ENCODE assay signal across 1 cellular context in the genomic region with DNA sequence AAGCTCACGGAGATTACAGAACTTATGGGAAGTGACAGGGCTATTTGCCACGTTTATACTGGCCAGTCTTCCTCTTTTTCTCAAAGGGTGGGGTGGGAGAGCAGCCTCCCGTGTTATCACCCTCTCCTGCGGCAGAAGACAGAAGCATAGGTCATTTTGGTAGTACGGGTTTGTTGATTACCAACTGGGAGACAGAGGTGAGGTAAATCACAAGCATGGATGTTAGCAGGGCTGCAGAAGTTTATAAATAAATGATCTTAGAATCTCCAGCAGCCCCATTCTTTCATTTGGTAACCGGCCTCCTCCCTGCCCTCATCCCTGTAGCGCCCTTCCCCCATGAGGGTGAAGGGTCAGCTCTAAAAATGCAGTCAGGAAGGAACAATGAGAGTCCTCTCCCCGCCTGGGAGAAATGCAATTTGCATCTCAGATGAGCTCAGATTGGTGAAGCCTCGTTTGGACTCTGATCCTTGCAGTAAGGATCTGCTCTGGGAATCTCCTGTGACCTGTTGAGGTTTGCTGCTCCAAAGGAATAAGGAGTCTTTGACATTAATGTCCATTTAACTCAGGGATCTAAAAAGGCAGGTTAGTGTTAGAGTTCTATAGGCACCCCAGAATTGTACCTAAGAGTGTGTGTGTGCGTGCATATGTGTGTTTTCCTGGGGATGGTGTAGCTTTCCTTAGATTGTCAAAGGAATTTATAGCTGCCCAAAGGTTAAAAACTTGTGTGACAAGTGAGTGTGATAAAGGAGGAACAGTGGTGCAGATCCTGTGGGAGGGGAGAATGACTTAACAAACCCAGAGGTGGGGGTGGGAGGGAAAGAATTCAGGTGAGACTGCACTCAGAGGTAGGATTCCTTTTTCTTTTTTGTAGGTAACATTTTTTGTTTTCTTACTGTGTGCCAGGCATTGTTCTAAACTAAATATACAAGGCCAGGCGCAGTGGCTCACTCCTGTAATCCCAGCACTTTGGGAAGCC.
TF ChIP-seq lines count a peak whose summit lies in the region.

No MANE protein-coding gene starts in this region.

TF ChIP-seq in HepG2, 621 proteins besides CTCF, POLR2A, EP300 and RAD21 (continued from another document and continues in another):
- TF ChIP-seq, protein P1, sequence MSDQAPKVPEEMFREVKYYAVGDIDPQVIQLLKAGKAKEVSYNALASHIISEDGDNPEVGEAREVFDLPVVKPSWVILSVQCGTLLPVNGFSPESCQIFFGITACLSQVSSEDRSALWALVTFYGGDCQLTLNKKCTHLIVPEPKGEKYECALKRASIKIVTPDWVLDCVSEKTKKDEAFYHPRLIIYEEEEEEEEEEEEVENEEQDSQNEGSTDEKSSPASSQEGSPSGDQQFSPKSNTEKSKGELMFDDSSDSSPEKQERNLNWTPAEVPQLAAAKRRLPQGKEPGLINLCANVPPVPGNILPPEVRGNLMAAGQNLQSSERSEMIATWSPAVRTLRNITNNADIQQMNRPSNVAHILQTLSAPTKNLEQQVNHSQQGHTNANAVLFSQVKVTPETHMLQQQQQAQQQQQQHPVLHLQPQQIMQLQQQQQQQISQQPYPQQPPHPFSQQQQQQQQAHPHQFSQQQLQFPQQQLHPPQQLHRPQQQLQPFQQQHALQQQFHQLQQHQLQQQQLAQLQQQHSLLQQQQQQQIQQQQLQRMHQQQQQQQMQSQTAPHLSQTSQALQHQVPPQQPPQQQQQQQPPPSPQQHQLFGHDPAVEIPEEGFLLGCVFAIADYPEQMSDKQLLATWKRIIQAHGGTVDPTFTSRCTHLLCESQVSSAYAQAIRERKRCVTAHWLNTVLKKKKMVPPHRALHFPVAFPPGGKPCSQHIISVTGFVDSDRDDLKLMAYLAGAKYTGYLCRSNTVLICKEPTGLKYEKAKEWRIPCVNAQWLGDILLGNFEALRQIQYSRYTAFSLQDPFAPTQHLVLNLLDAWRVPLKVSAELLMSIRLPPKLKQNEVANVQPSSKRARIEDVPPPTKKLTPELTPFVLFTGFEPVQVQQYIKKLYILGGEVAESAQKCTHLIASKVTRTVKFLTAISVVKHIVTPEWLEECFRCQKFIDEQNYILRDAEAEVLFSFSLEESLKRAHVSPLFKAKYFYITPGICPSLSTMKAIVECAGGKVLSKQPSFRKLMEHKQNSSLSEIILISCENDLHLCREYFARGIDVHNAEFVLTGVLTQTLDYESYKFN (CRISPR knock-in tag; conservative IDR thresholded peaks at IDR 0.05) = peak; percentile 51
- no peak for TF ChIP-seq ZNF235 (CRISPR knock-in tag; IDR thresholded peaks at IDR 0.05; ENCODE audit: borderline replicate concordance)
- TF ChIP-seq DNMT3B (CRISPR knock-in tag; conservative IDR thresholded peaks at IDR 0.05) = no peak
- no peak for TF ChIP-seq SCMH1 (CRISPR knock-in tag; IDR thresholded peaks at IDR 0.05; ENCODE audit: borderline replicate concordance)
- TF ChIP-seq ZMYM3 (CRISPR knock-in tag; IDR thresholded peaks at IDR 0.05) = no peak
- TF ChIP-seq FOSL2 (CRISPR knock-in tag; IDR thresholded peaks at IDR 0.05) = no peak
- no peak for TF ChIP-seq FIP1L1 (IDR thresholded peaks at IDR 0.05; ENCODE audit: borderline replicate concordance, insufficient read depth, low read depth, low read length)
- TF ChIP-seq ZIK1 (CRISPR knock-in tag; IDR thresholded peaks at IDR 0.05; ENCODE audit: borderline replicate concordance, low read depth) = no peak
- no peak for TF ChIP-seq ZNF841 (CRISPR knock-in tag; IDR thresholded peaks at IDR 0.05; ENCODE audit: borderline replicate concordance)
- no peak for TF ChIP-seq HOXA3 (CRISPR knock-in tag; IDR thresholded peaks at IDR 0.05)
- no peak for TF ChIP-seq SRF (IDR thresholded peaks at IDR 0.05; ENCODE audit: low read depth, low read length)
- no peak for TF ChIP-seq ZNF121 (CRISPR knock-in tag; IDR thresholded peaks at IDR 0.05)
- TF ChIP-seq HOXA9 (CRISPR knock-in tag; IDR thresholded peaks at IDR 0.05; ENCODE audit: borderline replicate concordance) = no peak
- TF ChIP-seq, protein P2, sequence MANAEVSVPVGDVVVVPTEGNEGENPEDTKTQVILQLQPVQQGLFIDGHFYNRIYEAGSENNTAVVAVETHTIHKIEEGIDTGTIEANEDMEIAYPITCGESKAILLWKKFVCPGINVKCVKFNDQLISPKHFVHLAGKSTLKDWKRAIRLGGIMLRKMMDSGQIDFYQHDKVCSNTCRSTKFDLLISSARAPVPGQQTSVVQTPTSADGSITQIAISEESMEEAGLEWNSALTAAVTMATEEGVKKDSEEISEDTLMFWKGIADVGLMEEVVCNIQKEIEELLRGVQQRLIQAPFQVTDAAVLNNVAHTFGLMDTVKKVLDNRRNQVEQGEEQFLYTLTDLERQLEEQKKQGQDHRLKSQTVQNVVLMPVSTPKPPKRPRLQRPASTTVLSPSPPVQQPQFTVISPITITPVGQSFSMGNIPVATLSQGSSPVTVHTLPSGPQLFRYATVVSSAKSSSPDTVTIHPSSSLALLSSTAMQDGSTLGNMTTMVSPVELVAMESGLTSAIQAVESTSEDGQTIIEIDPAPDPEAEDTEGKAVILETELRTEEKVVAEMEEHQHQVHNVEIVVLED (CRISPR knock-in tag; IDR thresholded peaks at IDR 0.05; ENCODE audit: borderline replicate concordance) = peak; percentile 33; the same call in 1 of the 2 replicates
- no peak for TF ChIP-seq RCOR2 (CRISPR knock-in tag; IDR thresholded peaks at IDR 0.05)
- no peak for TF ChIP-seq GATA4 (IDR thresholded peaks at IDR 0.05; ENCODE audit: borderline replicate concordance, low read depth)
- no peak for TF ChIP-seq TMF1 (CRISPR knock-in tag; IDR thresholded peaks at IDR 0.05; ENCODE audit: low read depth)
- TF ChIP-seq, protein P3, sequence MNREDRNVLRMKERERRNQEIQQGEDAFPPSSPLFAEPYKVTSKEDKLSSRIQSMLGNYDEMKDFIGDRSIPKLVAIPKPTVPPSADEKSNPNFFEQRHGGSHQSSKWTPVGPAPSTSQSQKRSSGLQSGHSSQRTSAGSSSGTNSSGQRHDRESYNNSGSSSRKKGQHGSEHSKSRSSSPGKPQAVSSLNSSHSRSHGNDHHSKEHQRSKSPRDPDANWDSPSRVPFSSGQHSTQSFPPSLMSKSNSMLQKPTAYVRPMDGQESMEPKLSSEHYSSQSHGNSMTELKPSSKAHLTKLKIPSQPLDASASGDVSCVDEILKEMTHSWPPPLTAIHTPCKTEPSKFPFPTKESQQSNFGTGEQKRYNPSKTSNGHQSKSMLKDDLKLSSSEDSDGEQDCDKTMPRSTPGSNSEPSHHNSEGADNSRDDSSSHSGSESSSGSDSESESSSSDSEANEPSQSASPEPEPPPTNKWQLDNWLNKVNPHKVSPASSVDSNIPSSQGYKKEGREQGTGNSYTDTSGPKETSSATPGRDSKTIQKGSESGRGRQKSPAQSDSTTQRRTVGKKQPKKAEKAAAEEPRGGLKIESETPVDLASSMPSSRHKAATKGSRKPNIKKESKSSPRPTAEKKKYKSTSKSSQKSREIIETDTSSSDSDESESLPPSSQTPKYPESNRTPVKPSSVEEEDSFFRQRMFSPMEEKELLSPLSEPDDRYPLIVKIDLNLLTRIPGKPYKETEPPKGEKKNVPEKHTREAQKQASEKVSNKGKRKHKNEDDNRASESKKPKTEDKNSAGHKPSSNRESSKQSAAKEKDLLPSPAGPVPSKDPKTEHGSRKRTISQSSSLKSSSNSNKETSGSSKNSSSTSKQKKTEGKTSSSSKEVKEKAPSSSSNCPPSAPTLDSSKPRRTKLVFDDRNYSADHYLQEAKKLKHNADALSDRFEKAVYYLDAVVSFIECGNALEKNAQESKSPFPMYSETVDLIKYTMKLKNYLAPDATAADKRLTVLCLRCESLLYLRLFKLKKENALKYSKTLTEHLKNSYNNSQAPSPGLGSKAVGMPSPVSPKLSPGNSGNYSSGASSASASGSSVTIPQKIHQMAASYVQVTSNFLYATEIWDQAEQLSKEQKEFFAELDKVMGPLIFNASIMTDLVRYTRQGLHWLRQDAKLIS (CRISPR knock-in tag; IDR thresholded peaks at IDR 0.05) = no peak
- no peak for TF ChIP-seq FOXA1 (IDR thresholded peaks at IDR 0.05)
- TF ChIP-seq FOXA1 (CRISPR knock-in tag; IDR thresholded peaks at IDR 0.05) = no peak
- no peak for TF ChIP-seq ZNF678 (CRISPR knock-in tag; IDR thresholded peaks at IDR 0.05)
- TF ChIP-seq NR2C2 (CRISPR knock-in tag; IDR thresholded peaks at IDR 0.05; ENCODE audit: borderline replicate concordance) = 0 out of 2 replicates have a peak, but pooled peaks have one; percentile 30
- TF ChIP-seq, protein P4, sequence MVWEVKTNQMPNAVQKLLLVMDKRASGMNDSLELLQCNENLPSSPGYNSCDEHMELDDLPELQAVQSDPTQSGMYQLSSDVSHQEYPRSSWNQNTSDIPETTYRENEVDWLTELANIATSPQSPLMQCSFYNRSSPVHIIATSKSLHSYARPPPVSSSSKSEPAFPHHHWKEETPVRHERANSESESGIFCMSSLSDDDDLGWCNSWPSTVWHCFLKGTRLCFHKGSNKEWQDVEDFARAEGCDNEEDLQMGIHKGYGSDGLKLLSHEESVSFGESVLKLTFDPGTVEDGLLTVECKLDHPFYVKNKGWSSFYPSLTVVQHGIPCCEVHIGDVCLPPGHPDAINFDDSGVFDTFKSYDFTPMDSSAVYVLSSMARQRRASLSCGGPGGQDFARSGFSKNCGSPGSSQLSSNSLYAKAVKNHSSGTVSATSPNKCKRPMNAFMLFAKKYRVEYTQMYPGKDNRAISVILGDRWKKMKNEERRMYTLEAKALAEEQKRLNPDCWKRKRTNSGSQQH (CRISPR knock-in tag; IDR thresholded peaks at IDR 0.05; ENCODE audit: low read depth) = no peak
- 0 out of 2 replicates have a peak, but pooled peaks have one; percentile 27 for TF ChIP-seq CEBPG (CRISPR knock-in tag; IDR thresholded peaks at IDR 0.05)
- peak; percentile 70; the same call in 1 of the 2 replicates for TF ChIP-seq RXRA (CRISPR knock-in tag; IDR thresholded peaks at IDR 0.05)
- no peak for TF ChIP-seq FOXO1 (CRISPR knock-in tag; IDR thresholded peaks at IDR 0.05)
- TF ChIP-seq CHCHD3 (CRISPR knock-in tag; IDR thresholded peaks at IDR 0.05) = no peak
- peak; percentile 33 for TF ChIP-seq RARA (CRISPR knock-in tag; IDR thresholded peaks at IDR 0.05)
- TF ChIP-seq, protein P5, sequence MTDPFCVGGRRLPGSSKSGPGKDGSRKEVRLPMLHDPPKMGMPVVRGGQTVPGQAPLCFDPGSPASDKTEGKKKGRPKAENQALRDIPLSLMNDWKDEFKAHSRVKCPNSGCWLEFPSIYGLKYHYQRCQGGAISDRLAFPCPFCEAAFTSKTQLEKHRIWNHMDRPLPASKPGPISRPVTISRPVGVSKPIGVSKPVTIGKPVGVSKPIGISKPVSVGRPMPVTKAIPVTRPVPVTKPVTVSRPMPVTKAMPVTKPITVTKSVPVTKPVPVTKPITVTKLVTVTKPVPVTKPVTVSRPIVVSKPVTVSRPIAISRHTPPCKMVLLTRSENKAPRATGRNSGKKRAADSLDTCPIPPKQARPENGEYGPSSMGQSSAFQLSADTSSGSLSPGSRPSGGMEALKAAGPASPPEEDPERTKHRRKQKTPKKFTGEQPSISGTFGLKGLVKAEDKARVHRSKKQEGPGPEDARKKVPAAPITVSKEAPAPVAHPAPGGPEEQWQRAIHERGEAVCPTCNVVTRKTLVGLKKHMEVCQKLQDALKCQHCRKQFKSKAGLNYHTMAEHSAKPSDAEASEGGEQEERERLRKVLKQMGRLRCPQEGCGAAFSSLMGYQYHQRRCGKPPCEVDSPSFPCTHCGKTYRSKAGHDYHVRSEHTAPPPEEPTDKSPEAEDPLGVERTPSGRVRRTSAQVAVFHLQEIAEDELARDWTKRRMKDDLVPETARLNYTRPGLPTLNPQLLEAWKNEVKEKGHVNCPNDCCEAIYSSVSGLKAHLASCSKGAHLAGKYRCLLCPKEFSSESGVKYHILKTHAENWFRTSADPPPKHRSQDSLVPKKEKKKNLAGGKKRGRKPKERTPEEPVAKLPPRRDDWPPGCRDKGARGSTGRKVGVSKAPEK (CRISPR knock-in tag; IDR thresholded peaks at IDR 0.05; ENCODE audit: borderline replicate concordance) = no peak
- TF ChIP-seq, protein P6, sequence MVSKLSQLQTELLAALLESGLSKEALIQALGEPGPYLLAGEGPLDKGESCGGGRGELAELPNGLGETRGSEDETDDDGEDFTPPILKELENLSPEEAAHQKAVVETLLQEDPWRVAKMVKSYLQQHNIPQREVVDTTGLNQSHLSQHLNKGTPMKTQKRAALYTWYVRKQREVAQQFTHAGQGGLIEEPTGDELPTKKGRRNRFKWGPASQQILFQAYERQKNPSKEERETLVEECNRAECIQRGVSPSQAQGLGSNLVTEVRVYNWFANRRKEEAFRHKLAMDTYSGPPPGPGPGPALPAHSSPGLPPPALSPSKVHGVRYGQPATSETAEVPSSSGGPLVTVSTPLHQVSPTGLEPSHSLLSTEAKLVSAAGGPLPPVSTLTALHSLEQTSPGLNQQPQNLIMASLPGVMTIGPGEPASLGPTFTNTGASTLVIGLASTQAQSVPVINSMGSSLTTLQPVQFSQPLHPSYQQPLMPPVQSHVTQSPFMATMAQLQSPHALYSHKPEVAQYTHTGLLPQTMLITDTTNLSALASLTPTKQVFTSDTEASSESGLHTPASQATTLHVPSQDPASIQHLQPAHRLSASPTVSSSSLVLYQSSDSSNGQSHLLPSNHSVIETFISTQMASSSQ (IDR thresholded peaks at IDR 0.05; ENCODE audit: low read depth) = no peak
- TF ChIP-seq, protein P6 (CRISPR knock-in tag; IDR thresholded peaks at IDR 0.05; ENCODE audit: borderline replicate concordance) = no peak
- TF ChIP-seq ZNF367 (CRISPR knock-in tag; IDR thresholded peaks at IDR 0.05; ENCODE audit: borderline replicate concordance) = no peak
- TF ChIP-seq, protein P7, sequence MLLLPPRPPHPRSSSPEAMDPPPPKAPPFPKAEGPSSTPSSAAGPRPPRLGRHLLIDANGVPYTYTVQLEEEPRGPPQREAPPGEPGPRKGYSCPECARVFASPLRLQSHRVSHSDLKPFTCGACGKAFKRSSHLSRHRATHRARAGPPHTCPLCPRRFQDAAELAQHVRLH (CRISPR knock-in tag; IDR thresholded peaks at IDR 0.05; ENCODE audit: borderline replicate concordance, low read depth) = no peak
- TF ChIP-seq MBNL3 (CRISPR knock-in tag; conservative IDR thresholded peaks at IDR 0.05) = no peak
- no peak for TF ChIP-seq MTF1 (CRISPR knock-in tag; IDR thresholded peaks at IDR 0.05)
- no peak for TF ChIP-seq CC2D1A (CRISPR knock-in tag; IDR thresholded peaks at IDR 0.05)
- peak; percentile 71 for TF ChIP-seq NR2F2 (IDR thresholded peaks at IDR 0.05; ENCODE audit: borderline replicate concordance, low read depth)
